In the genomic region with DNA sequence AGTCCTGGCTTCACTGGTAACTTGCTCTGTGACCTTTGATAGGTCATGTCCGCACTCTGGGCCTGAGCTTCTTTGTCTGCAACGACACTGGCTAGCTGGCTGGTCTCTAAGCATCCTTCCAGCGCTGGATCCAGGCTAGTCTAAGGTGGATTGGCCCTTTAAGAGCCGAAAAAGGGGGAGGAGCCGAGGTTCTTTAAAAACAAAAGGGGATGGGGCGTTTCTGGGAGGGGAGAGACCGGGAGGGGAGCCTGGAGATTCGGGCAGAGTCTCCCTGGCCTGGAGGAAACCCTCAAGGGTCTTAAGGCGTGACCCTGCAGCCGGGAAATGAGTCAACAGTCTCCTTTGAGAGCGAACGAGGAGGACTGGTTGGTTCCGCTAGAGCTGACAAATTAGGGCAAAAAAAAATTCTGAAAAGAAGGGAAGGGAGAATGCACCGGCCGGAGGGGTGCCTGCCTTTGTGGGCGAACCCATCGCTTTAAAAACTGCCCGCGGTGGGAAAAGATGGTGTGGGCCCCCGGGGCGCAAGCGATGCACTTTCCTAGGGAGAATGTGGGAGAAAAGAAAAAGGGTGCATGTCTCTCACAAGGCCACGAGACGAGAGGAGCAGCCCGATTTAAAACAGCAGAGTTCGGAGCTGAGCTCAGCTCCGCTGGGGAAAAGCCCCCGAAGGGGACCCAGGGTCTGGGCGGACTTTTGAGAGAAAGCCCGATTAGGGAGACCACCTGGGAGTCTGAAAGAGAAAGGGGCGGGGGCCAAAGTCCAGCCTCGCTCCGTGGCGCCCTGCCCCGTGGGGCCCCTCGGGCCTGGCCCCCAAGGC, we compare ENCODE assay signal across 8 cellular contexts. TPM values are rescaled to one million over a fixed set of nuclear protein-coding genes. Genes with fewer than 3 reads are reported as not detected.
DNase-seq lines count a peak whose midpoint lies in the region; ATAC-seq and TF ChIP-seq lines count a peak whose summit lies in the region.

No MANE protein-coding gene starts in this region.

- peak overlapping the region; percentile 89 for H3K4me3 Mint-ChIP-seq in osteocyte (ENCODE audit: unreplicated experiment)

- no peak for ATAC-seq in HG03521 (IDR thresholded peaks at IDR 0.05; ENCODE audit: unreplicated experiment)

- H3K4me1 ChIP-seq in KMS-11 (ENCODE audit: low read depth, poor library complexity, severe bottlenecking): no peaks in the 10 kb centered on the region
- H3K4me1 ChIP-seq in SJCRH30: peaks cover 7% of the 10 kb centered on the region; the same call in 1 of the 2 replicates

- H3K36me3 ChIP-seq in KMS-11 (ENCODE audit: insufficient read depth): no peaks in the 10 kb centered on the region
- H3K36me3 ChIP-seq in SJCRH30: peaks cover 6% of the 10 kb centered on the region; the same call in 1 of the 2 replicates

- H3K4me2 ChIP-seq in KMS-11: peak overlapping the region; percentile 81

- TF ChIP-seq CTCF in KMS-11 (conservative IDR thresholded peaks at IDR 0.05; ENCODE audit: low read depth, low read length) (peak; percentile 55; the same call in 1 of the 2 replicates), osteocyte (IDR thresholded peaks at IDR 0.05) (no peak)

- intact Hi-C loops in cardiac septum (cut with DNase I): loop anchor here (2.0 to 10.0 kb wide), 4 partner anchors 45 to 377 kb away; a partner anchor contains a TSS

- H2AFZ ChIP-seq in KMS-11 (ENCODE audit: low read depth): peak overlapping the region; percentile 16; the same call in 1 of the 2 replicates

- peaks cover 6% of the 10 kb centered on the region; the same call in 1 of the 2 replicates for H3K79me2 ChIP-seq in KMS-11 (ENCODE audit: insufficient read depth, low read depth)

- peaks cover 28% of the 10 kb centered on the region for H3K4me1 Mint-ChIP-seq in osteocyte (ENCODE audit: unreplicated experiment)

- H3K4me3 ChIP-seq in KMS-11 (IDR thresholded peaks at IDR 0.05; ENCODE audit: insufficient read depth, low read depth, low read length): peak overlapping the region; percentile 40
- peak overlapping the region; percentile 96 for H3K4me3 ChIP-seq in SJCRH30

- H3K27ac ChIP-seq in KMS-11 (no peak overlapping the region), SJCRH30 (peak overlapping the region; percentile 42)

- H4K20me1 ChIP-seq in KMS-11 (ENCODE audit: insufficient read depth): no peaks in the 10 kb centered on the region

- H3K27me3 ChIP-seq in KMS-11 (ENCODE audit: insufficient read depth, low read depth): no peaks in the 10 kb centered on the region; the same call in 1 of the 2 replicates
- H3K27me3 ChIP-seq in SJCRH30: peaks cover 4% of the 10 kb centered on the region; the same call in 1 of the 2 replicates

- peaks cover 6% of the 10 kb centered on the region for H3K36me3 Mint-ChIP-seq in osteocyte (ENCODE audit: unreplicated experiment)

- H3K9me3 Mint-ChIP-seq in osteocyte (ENCODE audit: unreplicated experiment): no peaks in the 10 kb centered on the region

- H3K9ac ChIP-seq in KMS-11: peak overlapping the region; percentile 24; the same call in 1 of the 2 replicates

- DNase-seq in GM04503 (ENCODE audit: low read depth): peak; percentile 12
- DNase-seq in SJCRH30: peak; percentile 55 to 77
- peak in 42 of 58 donors; percentile 18 to 76 (median 46) for DNase-seq in anterior cingulate cortex (lab: John Stamatoyannopoulos, UW)
- DNase-seq in cardiac septum (ENCODE audit: low spot score): peak; percentile 80
- DNase-seq in osteocyte (ENCODE audit: extremely low spot score, unreplicated experiment): no peak
- DNase-seq in ureter (ENCODE audit: low spot score): no peak

- no peaks in the 10 kb centered on the region for H3K9me3 ChIP-seq in SJCRH30 (replicated peaks)

- H3K27me3 Mint-ChIP-seq in osteocyte (ENCODE audit: unreplicated experiment): no peaks in the 10 kb centered on the region

- peak overlapping the region; percentile 91 for H3K27ac Mint-ChIP-seq in osteocyte (ENCODE audit: unreplicated experiment)

RNA-seq across cellular contexts. Expression of a gene that starts 1.0 kb away (rescaled TPM):
- 20.3 and 21.7 TPM in 2 replicates for total RNA-seq in SJCRH30 (2014; rRNA removed; shearing (Covaris generic))
- total RNA-seq in cardiac septum: 14.3 TPM
- 32.1 and 34.3 TPM in 2 replicates for total RNA-seq in osteocyte
- 6.5 TPM for total RNA-seq in ureter

RNA-seq across cellular contexts. Expression of a gene that starts 45.6 kb away (rescaled TPM):
- total RNA-seq in SJCRH30 (2014; rRNA removed; shearing (Covaris generic)): 61.6 and 63.7 TPM in 2 replicates
- total RNA-seq in cardiac septum: 14.0 TPM
- total RNA-seq in osteocyte: 32.1 and 33.5 TPM in 2 replicates
- 13.0 TPM for total RNA-seq in ureter

Comparison
In these comparisons a context has a peak if more than half of its experiments do, and no peak if none do; other contexts are left out.
1. DNase-seq: peak in GM04503 (single experiment), SJCRH30 (2 of 2), anterior cingulate cortex (42 of 58) and cardiac septum (single experiment); none in osteocyte (single experiment) and ureter (single experiment).